1 cellular context compared by ENCODE assay signal in genomic region chr4:24514808-24515207, GRCh38.
TF ChIP-seq lines count a peak whose summit lies in the region.

No MANE protein-coding gene starts in this region.

TF ChIP-seq in GM12878, 131 proteins besides CTCF, POLR2A, EP300 and RAD21 (continued from another document):
- TF ChIP-seq BCLAF1 (IDR thresholded peaks at IDR 0.05), result no peak
- no peak for TF ChIP-seq EGR1 (IDR thresholded peaks at IDR 0.05; ENCODE audit: borderline replicate concordance in 1 of 2, low read depth in 2 of 2, low read length in 2 of 2)
- no peak for TF ChIP-seq ZNF207 (IDR thresholded peaks at IDR 0.05; ENCODE audit: borderline replicate concordance)
- no peak for TF ChIP-seq CREB1 (IDR thresholded peaks at IDR 0.05; ENCODE audit: low read depth)
